In genomic region chr20:11469795-11470495, GRCh38 we compare ENCODE assay signal across 14 cellular contexts.
"Had no signal": no experiment of that assay in that cellular context is flagged by ENCODE, and none has a peak within 500 bp of the region (broad histone marks: within the 10 kb centered on the region; RNA-seq: fewer than 3 reads in every experiment).

No MANE protein-coding gene starts in this region.

- H3K4me2 ChIP-seq: hepatocyte had no signal

- DNase-seq: activated B cell treated with CpG ODN at 0.5 μM for 24 hours; activated CD4-positive, alpha-beta T cell treated with anti-CD3 and anti-CD28 coated beads for 48 hours; activated CD8-positive, alpha-beta T cell treated with anti-CD3 and anti-CD28 coated beads for 36 hours; activated effector memory CD4-positive, alpha-beta T cell treated with anti-CD3 and anti-CD28 coated beads, Interleukin-2, amount 50 U/mL, for 16 hours; activated T-cell treated with anti-CD3 and anti-CD28 coated beads, Interleukin-2, amount 50 U/mL, for 48 hours; adrenal gland; body of pancreas; cortex of kidney; effector CD4-positive, alpha-beta T cell; occipital lobe; stimulated activated CD4-positive, alpha-beta T cell treated with anti-CD3 and anti-CD28 coated beads, Interleukin-2, amount 100 ng/mL, for 48 hours had no signal

- H3K9me3 ChIP-seq: adrenal gland, body of pancreas had no signal

- H3K4me3 ChIP-seq: adrenal gland, body of pancreas, hepatocyte had no signal

- H3K36me3 ChIP-seq: adrenal gland had no signal

- H3K4me1 ChIP-seq: adrenal gland, body of pancreas had no signal

- ATAC-seq: activated CD8-positive, alpha-beta T cell treated with anti-CD3 and anti-CD28 coated beads for 36 hours; body of pancreas; natural killer cell treated with Interleukin-12 subunit alpha and Interleukin-12 subunit beta and Interleukin-15 and Interleukin-18, amount 100 ng/mL, for 72 hours; stimulated activated memory B cell treated with anti-CD40 and anti-IgM and Interleukin-4, amounts not matched to agents 10 μg/mL and 1 μg/mL and 100 μg/mL, for 72 hours had no signal

- H2AFZ ChIP-seq: hepatocyte had no signal

- H3K27ac ChIP-seq: adrenal gland, body of pancreas, hepatocyte had no signal

- H3K27me3 ChIP-seq: adrenal gland, body of pancreas, hepatocyte had no signal

- H3K79me2 ChIP-seq: hepatocyte had no signal
